9 cellular contexts compared by ENCODE assay signal in the genomic region with DNA sequence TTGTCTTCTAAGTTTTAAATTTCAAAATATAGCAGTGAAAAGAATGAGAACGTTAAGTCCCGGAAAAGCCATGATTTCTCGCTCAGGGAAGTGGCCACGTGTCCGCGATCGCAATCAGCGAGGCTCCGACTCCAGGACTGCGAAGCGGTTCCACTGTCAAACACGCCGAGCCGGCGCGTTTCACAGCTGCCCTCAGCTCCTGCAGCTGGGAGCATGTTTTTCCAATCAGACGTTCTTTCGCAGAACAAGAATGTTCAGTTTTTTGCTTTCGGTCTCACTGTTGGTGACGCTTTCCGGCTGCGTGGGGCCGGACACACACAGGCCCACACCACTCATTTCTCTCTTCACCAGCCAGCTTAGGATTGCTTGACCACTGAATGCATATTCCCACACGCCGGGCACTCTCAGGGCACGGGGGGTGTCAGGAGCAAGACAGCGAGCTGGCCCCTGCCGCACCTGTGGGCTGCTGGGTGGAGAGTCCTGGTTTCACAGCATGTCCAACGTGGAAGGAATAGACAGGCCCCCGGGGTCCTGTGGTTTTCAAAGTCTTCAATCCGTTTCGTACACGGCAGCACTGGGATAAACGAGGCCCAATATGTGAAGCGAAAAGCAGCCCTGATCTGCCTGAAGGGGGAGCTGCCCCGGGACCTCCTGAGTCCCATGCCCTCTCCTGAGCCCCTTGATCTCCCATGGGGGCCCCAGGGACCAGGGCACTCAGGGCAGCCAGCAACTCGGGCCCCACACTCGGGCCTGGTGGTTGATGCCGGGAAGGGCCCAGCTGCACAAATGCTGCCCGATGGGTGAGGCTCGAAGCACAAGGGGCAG. TPM values are rescaled to one million over a fixed set of nuclear protein-coding genes. Genes with fewer than 3 reads are reported as not detected.
A peak's percentile ranks its signal among the peaks of the same experiment; 100 is the strongest.
DNase-seq lines count a peak whose midpoint lies in the region; TF ChIP-seq lines count a peak whose summit lies in the region.
"Had no signal": no experiment of that assay in that cellular context is flagged by ENCODE, and none has a peak within 500 bp of the region (broad histone marks: within the 10 kb centered on the region; RNA-seq: fewer than 3 reads in every experiment).

No MANE protein-coding gene starts in this region.

- H3K9ac ChIP-seq in fibroblast of lung (ENCODE audit: insufficient read depth, low read length): peak overlapping the region; percentile 8

- peak overlapping the region; percentile 47 for H2AFZ ChIP-seq in fibroblast of lung (ENCODE audit: low read length)

- TF ChIP-seq POLR2A in Peyer's patch (IDR thresholded peaks at IDR 0.05): no peak

- H3K4me1 ChIP-seq in Peyer's patch: no peaks in the 10 kb centered on the region
- H3K4me1 ChIP-seq in fibroblast of lung (ENCODE audit: control insufficient read depth, extremely low read depth, insufficient read depth, low read length): no peaks in the 10 kb centered on the region
- no peaks in the 10 kb centered on the region for H3K4me1 ChIP-seq in thymus (ENCODE audit: control insufficient read depth, insufficient read depth, low read length)

- H3K4me3 ChIP-seq in Peyer's patch (no peak overlapping the region), fibroblast of lung (replicated peaks in 1 of 4; ENCODE audit: control extremely low read depth in 1 of 4, insufficient read depth in 1 of 4, low read depth in 3 of 4, low read length in 4 of 4) (no peak overlapping the region), thymus (ENCODE audit: low read length) (no peak overlapping the region)

- peak overlapping the region; percentile 25 to 74 (median 53) for H3K27ac ChIP-seq in Peyer's patch
- H3K27ac ChIP-seq in fibroblast of lung (ENCODE audit: insufficient read depth, low read length): peak overlapping the region; percentile 34
- H3K27ac ChIP-seq in thymus (ENCODE audit: low read depth): peak overlapping the region; percentile 42

- DNase-seq in Peyer's patch (peak in 1 of 3 donors; percentile 61), fibroblast of lung (ENCODE audit: low read depth in 2 of 2) (peak in 1 of 2 donors; percentile 62), midbrain (lab: John Stamatoyannopoulos, UW) (peak; percentile 8), SHP77 treated with DMSO at 0.1 percent for 48 hours (lab: John Stamatoyannopoulos, UW) (no peak), SIG-M5 (lab: John Stamatoyannopoulos, UW) (no peak), NCI-H345 (lab: John Stamatoyannopoulos, UW) (no peak)
- no peak for DNase-seq in stimulated activated CD4-positive, alpha-beta T cell treated with anti-CD3 and anti-CD28 coated beads, Interleukin-1b, Interleukin-23, amount 100 ng/mL, for 48 hours
- DNase-seq: NCI-H82 had no signal

- 87% methylated on average over 41 of the region's 41 CpGs for WGBS in thymus

- H3K27me3 ChIP-seq in Peyer's patch (no peaks in the 10 kb centered on the region), fibroblast of lung (ENCODE audit: control insufficient read depth, insufficient read depth, low read length) (no peaks in the 10 kb centered on the region), thymus (ENCODE audit: control insufficient read depth, insufficient read depth) (no peaks in the 10 kb centered on the region)

- no peak overlapping the region for H3K4me2 ChIP-seq in fibroblast of lung (ENCODE audit: extremely low read depth, insufficient read depth, low read length)

- H4K20me1 ChIP-seq in fibroblast of lung (ENCODE audit: control insufficient read depth, extremely low read depth, insufficient read depth, low read length): no peaks in the 10 kb centered on the region

- H3K9me3 ChIP-seq in Peyer's patch (no peaks in the 10 kb centered on the region), fibroblast of lung (ENCODE audit: control insufficient read depth, insufficient read depth, low read depth, low read length) (no peaks in the 10 kb centered on the region), thymus (ENCODE audit: control insufficient read depth) (no peaks in the 10 kb centered on the region)

- no peak for TF ChIP-seq CTCF in Peyer's patch (IDR thresholded peaks at IDR 0.05)
- peak; percentile 3 to 9 for TF ChIP-seq CTCF in fibroblast of lung (conservative IDR thresholded peaks at IDR 0.05 in 1 of 2, IDR thresholded peaks at IDR 0.05 in 1 of 2; ENCODE audit: low read depth in 1 of 2, low read length in 2 of 2)

- no peaks in the 10 kb centered on the region for H3K79me2 ChIP-seq in fibroblast of lung (ENCODE audit: control insufficient read depth, insufficient read depth, low read length)

- no peaks in the 10 kb centered on the region for H3K36me3 ChIP-seq in Peyer's patch
- H3K36me3 ChIP-seq in fibroblast of lung (ENCODE audit: control insufficient read depth, insufficient read depth, low read length): no peaks in the 10 kb centered on the region
- no peaks in the 10 kb centered on the region for H3K36me3 ChIP-seq in thymus (ENCODE audit: control insufficient read depth, insufficient read depth)

RNA-seq across cellular contexts. Expression of gene COL18A1, which starts 47.3 kb away (rescaled TPM):
- 10 to 100 TPM; 18.6 to 85.0 (median 33.0) TPM for total RNA-seq in Peyer's patch
- total RNA-seq in fibroblast of lung: 26.2 and 38.8 TPM in 2 replicates
- 9.0 and 24.3 TPM in 2 replicates for polyA plus RNA-seq in fibroblast of lung
- polyA plus RNA-seq in fibroblast of lung (2012): 25.9 and 60.7 TPM in 2 replicates
- 10.5 and 29.1 TPM in 2 replicates for polyA minus RNA-seq in fibroblast of lung (ENCODE audit: low replicate concordance)
- 58.6 TPM for polyA plus RNA-seq in thymus

Comparison
In these comparisons a context has a peak if more than half of its experiments do, and no peak if none do; other contexts are left out.
1. CTCF ChIP-seq: peak in fibroblast of lung (2 of 2); none in Peyer's patch (0 of 6).
2. Peak in every context shown above with its lines, with median percentiles within 50 percentile points of each other: H3K27ac ChIP-seq.